ENCODE assay signal across 17 cellular contexts in genomic region chr13:87376081-87376480, GRCh38.
"Had no signal": no experiment of that assay in that cellular context is flagged by ENCODE, and none has a peak within 500 bp of the region (broad histone marks: within the 10 kb centered on the region; RNA-seq: fewer than 3 reads in every experiment).

No MANE protein-coding gene starts in this region.

- DNase-seq: activated B cell treated with CpG ODN at 0.5 μM for 24 hours; activated CD4-positive, alpha-beta T cell treated with anti-CD3 and anti-CD28 coated beads, Interleukin-2, amount 10 ng/mL, durations not matched to agents 7 days and 5 days; activated T-cell treated with anti-CD3 and anti-CD28 coated beads for 4 hours; amygdala; dorsolateral prefrontal cortex; esophagus squamous epithelium; foreskin fibroblast; heart right ventricle; islet precursor cell; midbrain; stimulated activated CD4-positive, alpha-beta T cell treated with anti-CD3 and anti-CD28 coated beads, Interleukin-4, amount 100 ng/mL, for 4 hours; stomach; T-helper 17 cell had no signal

- H3K27me3 ChIP-seq: dorsolateral prefrontal cortex, esophagus squamous epithelium, heart right ventricle, right atrium auricular region, stomach had no signal

- H3K4me3 ChIP-seq: dorsolateral prefrontal cortex, esophagus squamous epithelium, heart right ventricle, right atrium auricular region, skin epidermis, stomach, thoracic aorta had no signal

- H3K4me1 ChIP-seq: esophagus squamous epithelium, heart right ventricle, right atrium auricular region, stomach had no signal

- H3K4me3 Mint-ChIP-seq: activated B cell treated with CpG ODN at 0.5 μM for 24 hours; activated CD4-positive, alpha-beta T cell treated with anti-CD3 and anti-CD28 coated beads, Interleukin-2, amount 10 ng/mL, durations not matched to agents 7 days and 5 days; activated naive CD4-positive, alpha-beta T cell treated with anti-CD3 and anti-CD28 coated beads, Interleukin-2, amount 50 U/mL, for 24 hours; T-helper 17 cell had no signal

- H3K27me3 Mint-ChIP-seq: activated B cell treated with CpG ODN at 0.5 μM for 24 hours; activated CD4-positive, alpha-beta T cell treated with anti-CD3 and anti-CD28 coated beads, Interleukin-2, amount 10 ng/mL, durations not matched to agents 7 days and 5 days; activated naive CD4-positive, alpha-beta T cell treated with anti-CD3 and anti-CD28 coated beads, Interleukin-2, amount 50 U/mL, for 24 hours; T-helper 17 cell had no signal

- H3K4me1 Mint-ChIP-seq: activated B cell treated with CpG ODN at 0.5 μM for 24 hours; activated CD4-positive, alpha-beta T cell treated with anti-CD3 and anti-CD28 coated beads, Interleukin-2, amount 10 ng/mL, durations not matched to agents 7 days and 5 days; activated naive CD4-positive, alpha-beta T cell treated with anti-CD3 and anti-CD28 coated beads, Interleukin-2, amount 50 U/mL, for 24 hours; T-helper 17 cell had no signal

- H3K9me3 ChIP-seq: esophagus squamous epithelium, right atrium auricular region, thoracic aorta had no signal

- H3K27ac ChIP-seq: dorsolateral prefrontal cortex, esophagus squamous epithelium, heart right ventricle, right atrium auricular region, skin epidermis, stomach, thoracic aorta had no signal

- H3K36me3 ChIP-seq: esophagus squamous epithelium, heart right ventricle, right atrium auricular region, stomach, thoracic aorta had no signal

- H3K36me3 Mint-ChIP-seq: activated naive CD4-positive, alpha-beta T cell treated with anti-CD3 and anti-CD28 coated beads, Interleukin-2, amount 50 U/mL, for 24 hours had no signal

- H3K27ac Mint-ChIP-seq: activated B cell treated with CpG ODN at 0.5 μM for 24 hours; activated CD4-positive, alpha-beta T cell treated with anti-CD3 and anti-CD28 coated beads, Interleukin-2, amount 10 ng/mL, durations not matched to agents 7 days and 5 days; activated naive CD4-positive, alpha-beta T cell treated with anti-CD3 and anti-CD28 coated beads, Interleukin-2, amount 50 U/mL, for 24 hours; T-helper 17 cell had no signal
